Comparison of ENCODE assay signal across 20 cellular contexts in genomic region chr2:240238786-240239185, GRCh38.
"Had no signal": no experiment of that assay in that cellular context is flagged by ENCODE, and none has a peak within 500 bp of the region (broad histone marks: within the 10 kb centered on the region; RNA-seq: fewer than 3 reads in every experiment).

No MANE protein-coding gene starts in this region.

- H3K27ac Mint-ChIP-seq: activated CD4-positive, alpha-beta memory T cell treated with anti-CD3 and anti-CD28 coated beads for 36 hours; activated naive CD8-positive, alpha-beta T cell treated with anti-CD3 and anti-CD28 coated beads for 36 hours; activated T-cell treated with anti-CD3 and anti-CD28 coated beads, Interleukin-2, amount 50 U/mL, for 24 hours; activated T-helper 2 cell treated with anti-CD3 and anti-CD28 coated beads, Interferon-gamma antibody, Interleukin-2, Interleukin-4, amounts not matched to agents 10 μg/mL and 5 μg/mL and 100 μg/mL, durations not matched to agents 14 hours and 24 hours and 36 hours; effector memory CD8-positive, alpha-beta T cell; nephron; stimulated activated naive B cell treated with anti-CD40 and anti-IgM and Interleukin-4, amounts not matched to agents 10 μg/mL and 1 μg/mL and 100 μg/mL, for 72 hours had no signal

- H3K27ac ChIP-seq: esophagus squamous epithelium had no signal

- H3K36me3 Mint-ChIP-seq: activated CD4-positive, alpha-beta memory T cell treated with anti-CD3 and anti-CD28 coated beads for 36 hours; activated naive CD8-positive, alpha-beta T cell treated with anti-CD3 and anti-CD28 coated beads for 36 hours; stimulated activated naive B cell treated with anti-CD40 and anti-IgM and Interleukin-4, amounts not matched to agents 10 μg/mL and 1 μg/mL and 100 μg/mL, for 72 hours had no signal

- H3K4me3 ChIP-seq: esophagus squamous epithelium, gastrocnemius medialis had no signal

- DNase-seq: activated CD4-positive, alpha-beta memory T cell treated with anti-CD3 and anti-CD28 coated beads for 36 hours; activated CD4-positive, alpha-beta T cell treated with anti-CD3 and anti-CD28 coated beads for 48 hours; activated naive CD4-positive, alpha-beta T cell; activated naive CD8-positive, alpha-beta T cell treated with anti-CD3 and anti-CD28 coated beads for 36 hours; activated T-cell treated with anti-CD3 and anti-CD28 coated beads, Interleukin-2, amount 50 U/mL, for 24 hours; amniotic stem cell; caudate nucleus; effector memory CD8-positive, alpha-beta T cell; esophagus squamous epithelium; gastrocnemius medialis; hypothalamus; left cardiac atrium; midbrain; SK-N-SH; small intestine; stimulated activated CD4-positive, alpha-beta T cell treated with anti-CD3 and anti-CD28 coated beads, Interleukin-15, amount 100 ng/mL, for 24 hours; stimulated activated naive B cell treated with anti-CD40 and anti-IgM and Interleukin-4, amounts not matched to agents 10 μg/mL and 1 μg/mL and 100 μg/mL, for 72 hours had no signal

- H3K27me3 ChIP-seq: esophagus squamous epithelium, gastrocnemius medialis had no signal

- H3K4me1 Mint-ChIP-seq: activated naive CD8-positive, alpha-beta T cell treated with anti-CD3 and anti-CD28 coated beads for 36 hours had no signal

- H3K36me3 ChIP-seq: esophagus squamous epithelium, gastrocnemius medialis had no signal

- ATAC-seq: effector memory CD8-positive, alpha-beta T cell; gastrocnemius medialis; left cardiac atrium; sciatic nerve; stimulated activated naive B cell treated with anti-CD40 and anti-IgM and Interleukin-4, amounts not matched to agents 10 μg/mL and 1 μg/mL and 100 μg/mL, for 72 hours had no signal

- H3K9me3 Mint-ChIP-seq: activated CD4-positive, alpha-beta memory T cell treated with anti-CD3 and anti-CD28 coated beads for 36 hours; activated naive CD8-positive, alpha-beta T cell treated with anti-CD3 and anti-CD28 coated beads for 36 hours; activated T-cell treated with anti-CD3 and anti-CD28 coated beads, Interleukin-2, amount 50 U/mL, for 24 hours; activated T-helper 2 cell treated with anti-CD3 and anti-CD28 coated beads, Interferon-gamma antibody, Interleukin-2, Interleukin-4, amounts not matched to agents 10 μg/mL and 5 μg/mL and 100 μg/mL, durations not matched to agents 14 hours and 24 hours and 36 hours; effector memory CD8-positive, alpha-beta T cell had no signal

- H3K4me3 Mint-ChIP-seq: activated CD4-positive, alpha-beta memory T cell treated with anti-CD3 and anti-CD28 coated beads for 36 hours; activated naive CD8-positive, alpha-beta T cell treated with anti-CD3 and anti-CD28 coated beads for 36 hours; activated T-cell treated with anti-CD3 and anti-CD28 coated beads, Interleukin-2, amount 50 U/mL, for 24 hours; effector memory CD8-positive, alpha-beta T cell; stimulated activated naive B cell treated with anti-CD40 and anti-IgM and Interleukin-4, amounts not matched to agents 10 μg/mL and 1 μg/mL and 100 μg/mL, for 72 hours had no signal

- H3K9me3 ChIP-seq: esophagus squamous epithelium, gastrocnemius medialis, SK-N-SH had no signal

- H3K9me2 ChIP-seq: SK-N-SH had no signal

- H3K9ac ChIP-seq: SK-N-SH had no signal

- H3K4me2 ChIP-seq: SK-N-SH had no signal
